Comparison of ENCODE assay signal across 10 cellular contexts in genomic region chr14:51395361-51395849, GRCh38.
DNase-seq lines count a peak whose midpoint lies in the region; ATAC-seq, FAIRE-seq and TF ChIP-seq lines count a peak whose summit lies in the region.
"Had no signal": no experiment of that assay in that cellular context is flagged by ENCODE, and none has a peak within 500 bp of the region (broad histone marks: within the 10 kb centered on the region; RNA-seq: fewer than 3 reads in every experiment).

No MANE protein-coding gene starts in this region.

- no peak overlapping the region for H3K4me3 Mint-ChIP-seq in stimulated activated naive CD8-positive, alpha-beta T cell treated with anti-CD3 and anti-CD28 coated beads, Interleukin-15, amount 100 ng/mL, for 72 hours
- H3K4me3 Mint-ChIP-seq: T-helper 1 cell treated with Interleukin-12 subunit alpha and Interleukin-12 subunit beta and Interleukin-4 antibody, amounts not matched to agents 30 μg/mL and 1 μg/mL, for 36 hours had no signal

- DNase-seq in COLO829 (ENCODE audit: low spot score) (peak; percentile 52), Panc1 (ENCODE audit: low read depth, low spot score) (no peak), fibroblast of mammary gland (ENCODE audit: low read depth) (peak; percentile 98), pancreas (peak in 4 of 6 donors; percentile 16 to 54 (median 36)), NCI-H345 treated with DMSO at 0.1 percent for 48 hours (lab: John Stamatoyannopoulos, UW; ENCODE audit: unreplicated experiment) (no peak)
- DNase-seq in activated CD4-positive, alpha-beta T cell treated with anti-CD3 and anti-CD28 coated beads for 48 hours = no peak
- DNase-seq in stimulated activated naive CD8-positive, alpha-beta T cell treated with anti-CD3 and anti-CD28 coated beads, Interleukin-15, amount 100 ng/mL, for 72 hours = no peak

- CTCF ChIA-PET in Panc1 (lab: Charles Lee) = no interaction called here

- H3K4me1 ChIP-seq in Panc1 (ENCODE audit: control insufficient read depth, insufficient read depth, low read length) (peaks cover 14% of the 10 kb centered on the region), pancreas (peaks cover 0 to 15% (median 7%) of the 10 kb centered on the region in 3 donors)

- H3K27me3 Mint-ChIP-seq in stimulated activated naive CD8-positive, alpha-beta T cell treated with anti-CD3 and anti-CD28 coated beads, Interleukin-15, amount 100 ng/mL, for 72 hours = peaks cover 18% of the 10 kb centered on the region

- H3K36me3 ChIP-seq in Panc1 (ENCODE audit: control insufficient read depth, insufficient read depth, low read length) (no peaks in the 10 kb centered on the region), pancreas (no peaks in the 10 kb centered on the region)
- H3K36me3 ChIP-seq: neutrophil had no signal

- BruUV-seq in Panc1 (replicated peaks; lab: Mats Ljungman, UMichigan) = no TSS peak

- in situ Hi-C loops in Panc1 (cut with HindIII; ENCODE audit: low pct_unique_long_range_greater_than_20kb, low sequenced_read_pairs) = no loop called here

- H3K27me3 ChIP-seq in Panc1 (ENCODE audit: control insufficient read depth, insufficient read depth, low read length) = no peaks in the 10 kb centered on the region
- H3K27me3 ChIP-seq in pancreas = no peaks in the 10 kb centered on the region

- H3K27ac Mint-ChIP-seq in stimulated activated naive CD8-positive, alpha-beta T cell treated with anti-CD3 and anti-CD28 coated beads, Interleukin-15, amount 100 ng/mL, for 72 hours = no peak overlapping the region
- H3K27ac Mint-ChIP-seq: T-helper 1 cell treated with Interleukin-12 subunit alpha and Interleukin-12 subunit beta and Interleukin-4 antibody, amounts not matched to agents 30 μg/mL and 1 μg/mL, for 36 hours had no signal

- peak; percentile 69 for ATAC-seq in Panc1
- peak in 3 of 4 donors; percentile 28 to 38 (median 34) for ATAC-seq in pancreas
- ATAC-seq in HG03095 (IDR thresholded peaks at IDR 0.05; ENCODE audit: unreplicated experiment) = no peak
- no peak for ATAC-seq in stimulated activated naive CD8-positive, alpha-beta T cell treated with anti-CD3 and anti-CD28 coated beads, Interleukin-15, amount 100 ng/mL, for 72 hours

- intact Hi-C loops in Panc1 (cut with micrococcal nuclease; ENCODE audit: unreplicated experiment) (no loop called here), pancreas (cut with DNase I) (no loop called here)

- POLR2A ChIA-PET in Panc1 (lab: Charles Lee) = no interaction called here

- TF ChIP-seq CTCF in Panc1 (IDR thresholded peaks at IDR 0.05) (no peak), fibroblast of mammary gland (conservative IDR thresholded peaks at IDR 0.05; ENCODE audit: control insufficient read depth, insufficient read depth, low read depth, low read length) (peak; percentile 23), pancreas (IDR thresholded peaks at IDR 0.05) (no peak)

- H3K4me1 Mint-ChIP-seq in stimulated activated naive CD8-positive, alpha-beta T cell treated with anti-CD3 and anti-CD28 coated beads, Interleukin-15, amount 100 ng/mL, for 72 hours = no peaks in the 10 kb centered on the region

- H3K9me3 Mint-ChIP-seq in stimulated activated naive CD8-positive, alpha-beta T cell treated with anti-CD3 and anti-CD28 coated beads, Interleukin-15, amount 100 ng/mL, for 72 hours = no peaks in the 10 kb centered on the region
- H3K9me3 Mint-ChIP-seq: T-helper 1 cell treated with Interleukin-12 subunit alpha and Interleukin-12 subunit beta and Interleukin-4 antibody, amounts not matched to agents 30 μg/mL and 1 μg/mL, for 36 hours had no signal

- H3K4me3 ChIP-seq in Panc1 (ENCODE audit: low read depth in 2 of 2, low read length in 2 of 2) = peak overlapping the region in 1 of 2 experiments; percentile 19; a peak in 2 of 4 replicates
- H3K4me3 ChIP-seq in fibroblast of mammary gland (ENCODE audit: control insufficient read depth, low read depth, low read length) = no peak overlapping the region
- no peak overlapping the region for H3K4me3 ChIP-seq in pancreas

- WGBS in pancreas, 2 donors = 76 to 78% methylated on average over 9 of the region's 9 CpGs

- no peak for FAIRE-seq in pancreas (lab: Jason Lieb, UNC)

- H3K9me3 ChIP-seq in Panc1 (ENCODE audit: control insufficient read depth, insufficient read depth, low read depth, low read length) = no peaks in the 10 kb centered on the region
- H3K9me3 ChIP-seq in pancreas = no peaks in the 10 kb centered on the region
- H3K9me3 ChIP-seq: neutrophil had no signal

- H3K27ac ChIP-seq in Panc1 (ENCODE audit: low read length) = peak overlapping the region; percentile 69
- peak overlapping the region in 3 of 4 donors; percentile 6 to 68 (median 51) for H3K27ac ChIP-seq in pancreas
- H3K27ac ChIP-seq: neutrophil had no signal

Comparison
In these comparisons a context has a peak if more than half of its experiments do, and no peak if none do; other contexts are left out.
1. DNase-seq: peak in COLO829 (single experiment), fibroblast of mammary gland (single experiment) and pancreas (4 of 6); none in Panc1 (single experiment), activated CD4-positive, alpha-beta T cell treated with anti-CD3 and anti-CD28 coated beads for 48 hours (single experiment), stimulated activated naive CD8-positive, alpha-beta T cell treated with anti-CD3 and anti-CD28 coated beads, Interleukin-15, amount 100 ng/mL, for 72 hours (0 of 2) and NCI-H345 treated with DMSO at 0.1 percent for 48 hours (single experiment).
2. ATAC-seq: peak in Panc1 (single experiment) and pancreas (3 of 4); none in HG03095 (single experiment) and stimulated activated naive CD8-positive, alpha-beta T cell treated with anti-CD3 and anti-CD28 coated beads, Interleukin-15, amount 100 ng/mL, for 72 hours (single experiment).